6 cellular contexts compared by ENCODE assay signal in genomic region chr19:13967206-13967605, GRCh38. TPM values are rescaled to one million over a fixed set of nuclear protein-coding genes. Genes with fewer than 3 reads are reported as not detected.
"Had no signal": no experiment of that assay in that cellular context is flagged by ENCODE, and none has a peak within 500 bp of the region (broad histone marks: within the 10 kb centered on the region; RNA-seq: fewer than 3 reads in every experiment).

No MANE protein-coding gene starts in this region.

RNA-seq across cellular contexts. Expression of gene PODNL1, which starts 29.0 kb away (rescaled TPM):
- total RNA-seq: kidney epithelial cell, left lobe of liver, liver, lung microvascular endothelial cell, mononuclear cell had no signal
- polyA plus RNA-seq: immature natural killer cell had no signal
